In the genomic region with DNA sequence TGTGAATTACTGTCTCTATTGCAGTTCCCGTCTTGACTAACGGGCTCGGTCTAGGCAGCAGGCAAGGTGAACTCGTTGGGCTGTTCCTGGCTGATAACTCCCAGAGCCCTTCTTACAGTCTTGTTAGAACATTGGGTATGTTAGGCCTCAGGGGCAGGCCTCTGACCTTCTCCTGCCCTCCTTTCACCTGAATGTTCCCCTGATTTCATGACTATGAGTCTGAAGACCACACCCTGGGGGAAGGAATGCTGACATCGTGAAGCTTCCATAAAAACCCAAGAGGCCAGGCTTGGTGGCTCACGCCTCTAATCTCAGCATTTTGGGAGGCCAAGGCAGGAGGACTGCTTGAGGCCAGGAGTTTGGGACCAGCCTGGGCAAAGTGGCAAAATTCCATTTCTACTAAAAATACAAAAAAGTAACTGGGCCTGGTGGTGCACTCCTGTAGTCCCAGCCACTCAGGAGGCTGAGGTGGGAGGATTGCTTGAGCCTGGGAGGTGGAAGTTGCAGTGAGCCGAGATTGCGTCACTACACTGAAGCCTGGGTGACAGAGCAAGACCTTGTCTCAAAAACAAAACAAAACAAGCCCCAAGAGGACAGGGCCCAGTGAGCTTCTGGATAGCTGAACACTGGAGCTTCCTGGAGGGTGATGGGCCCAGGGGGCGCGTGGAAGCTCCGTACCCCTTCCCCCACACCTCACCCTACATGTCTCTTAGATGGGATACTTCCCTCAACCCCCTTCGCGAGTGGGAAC, we compare ENCODE assay signal across 16 cellular contexts. TPM values are rescaled to one million over a fixed set of nuclear protein-coding genes. Genes with fewer than 3 reads are reported as not detected.
A peak's percentile ranks its signal among the peaks of the same experiment; 100 is the strongest.
DNase-seq lines count a peak whose midpoint lies in the region; ATAC-seq, FAIRE-seq and TF ChIP-seq lines count a peak whose summit lies in the region.
"Had no signal": no experiment of that assay in that cellular context is flagged by ENCODE, and none has a peak within 500 bp of the region (broad histone marks: within the 10 kb centered on the region; RNA-seq: fewer than 3 reads in every experiment).

No MANE protein-coding gene starts in this region.

- no peak overlapping the region for H3K4me3 ChIP-seq in A549
- H3K4me3 ChIP-seq in HEK293 (ENCODE audit: low read depth, low read length), result no peak overlapping the region
- H3K4me3 ChIP-seq in astrocyte (ENCODE audit: insufficient read depth, low read depth, low read length), result no peak overlapping the region
- no peak overlapping the region for H3K4me3 ChIP-seq in mesenchymal stem cell (ENCODE audit: insufficient read depth in 1 of 2, low read depth in 1 of 2, low read length in 2 of 2)

- H3K36me3 Mint-ChIP-seq in astrocyte (ENCODE audit: low read depth, unreplicated experiment), result no peaks in the 10 kb centered on the region
- H3K36me3 Mint-ChIP-seq: brain had no signal

- H3K27me3 ChIP-seq in astrocyte (ENCODE audit: insufficient read depth, low read length) (peaks cover 2% of the 10 kb centered on the region), mesenchymal stem cell (ENCODE audit: control insufficient read depth in 1 of 2, insufficient read depth in 1 of 2, low read length in 2 of 2) (peaks cover 0 to 7% of the 10 kb centered on the region in 2 experiments)

- H3K79me1 ChIP-seq in mesenchymal stem cell (replicated peaks; ENCODE audit: low read length, poor library complexity, severe bottlenecking), result no peaks in the 10 kb centered on the region

- H4K20me1 ChIP-seq in astrocyte (ENCODE audit: insufficient read depth, low read length), result no peaks in the 10 kb centered on the region

- H3K9me3 ChIP-seq in A549 (no peaks in the 10 kb centered on the region), HEK293 (ENCODE audit: control insufficient read depth, insufficient read depth, low read depth, low read length) (no peaks in the 10 kb centered on the region), astrocyte (ENCODE audit: insufficient read depth, low read depth, low read length) (no peaks in the 10 kb centered on the region), mesenchymal stem cell (ENCODE audit: control insufficient read depth, low read length) (peaks cover 3% of the 10 kb centered on the region)

- TF ChIP-seq CTCF in A549 (IDR thresholded peaks at IDR 0.05), result no peak
- no peak for TF ChIP-seq CTCF in HEK293 (tag by site-specific recombination; IDR thresholded peaks at IDR 0.05)
- TF ChIP-seq CTCF in astrocyte (IDR thresholded peaks at IDR 0.05; ENCODE audit: insufficient read depth, low read depth, low read length), result no peak

- H3K4me1 ChIP-seq in A549 (peaks cover 18% of the 10 kb centered on the region), HEK293 (ENCODE audit: control insufficient read depth, insufficient read depth, low read length) (no peaks in the 10 kb centered on the region), astrocyte (ENCODE audit: insufficient read depth, low read length) (peaks cover 7% of the 10 kb centered on the region), mesenchymal stem cell (ENCODE audit: control insufficient read depth, insufficient read depth, low read depth, low read length) (peaks cover 5% of the 10 kb centered on the region)

- H3K18ac ChIP-seq in mesenchymal stem cell (ENCODE audit: low read depth in 1 of 2, low read length in 2 of 2), result peak overlapping the region in 1 of 2 experiments; percentile 10

- no peak for TF ChIP-seq RAD21 in A549 (conservative IDR thresholded peaks at IDR 0.05 in 1 of 2, IDR thresholded peaks at IDR 0.05 in 1 of 2)

- POLR2A ChIA-PET in A549 (lab: Yijun Ruan, JAX), result no interaction called here
- POLR2A ChIA-PET in HEK293 (lab: Yijun Ruan, JAX), result no interaction called here

- H3K36me3 ChIP-seq in HEK293 (ENCODE audit: control insufficient read depth in 2 of 2, insufficient read depth in 1 of 2, low read length in 2 of 2) (no peaks in the 10 kb centered on the region), astrocyte (ENCODE audit: insufficient read depth, low read length) (no peaks in the 10 kb centered on the region), mesenchymal stem cell (ENCODE audit: control insufficient read depth in 1 of 2, insufficient read depth in 2 of 2, low read depth in 1 of 2, low read length in 2 of 2) (no peaks in the 10 kb centered on the region)

- H2BK15ac ChIP-seq in mesenchymal stem cell (ENCODE audit: low read depth, poor library complexity, severe bottlenecking), result peak overlapping the region; percentile 44

- H3K4ac ChIP-seq in mesenchymal stem cell (ENCODE audit: low read depth in 1 of 2, low read length in 2 of 2), result no peak overlapping the region

- no peak for TF ChIP-seq EP300 in A549 (IDR thresholded peaks at IDR 0.05)

- no peak overlapping the region for H3K4me3 Mint-ChIP-seq in astrocyte (ENCODE audit: unreplicated experiment)
- H3K4me3 Mint-ChIP-seq: activated B cell treated with CpG ODN at 0.5 μM for 24 hours, brain had no signal

- H2BK120ac ChIP-seq in mesenchymal stem cell (ENCODE audit: low read depth, low read length), result no peak overlapping the region

- H2AFZ ChIP-seq in astrocyte (ENCODE audit: low read depth, low read length) (peak overlapping the region; percentile 57), mesenchymal stem cell (ENCODE audit: low read depth, low read length) (no peak overlapping the region)

- H3K79me2 ChIP-seq in astrocyte (ENCODE audit: insufficient read depth, low read length), result no peaks in the 10 kb centered on the region

- peak in 1 of 2 experiments; percentile 46 for DNase-seq in A549 (ENCODE audit: low read depth in 1 of 2, low spot score in 1 of 2)
- DNase-seq in astrocyte (ENCODE audit: low read depth), result no peak
- DNase-seq in mesenchymal stem cell, result no peak
- no peak for DNase-seq in pons (ENCODE audit: low spot score)
- no peak for DNase-seq in A172 (ENCODE audit: low spot score)
- DNase-seq in DMS79 treated with DMSO at 0.1 percent for 48 hours (lab: John Stamatoyannopoulos, UW), result no peak
- DNase-seq: activated B cell treated with CpG ODN at 0.5 μM for 24 hours; activated T-cell treated with anti-CD3 and anti-CD28 coated beads, Interleukin-2, amount 50 U/mL, for 48 hours had no signal

- H3K4me2 ChIP-seq in A549, result peak overlapping the region; percentile 26; the same call in 2 of the 3 replicates
- H3K4me2 ChIP-seq in astrocyte (ENCODE audit: low read length), result peak overlapping the region; percentile 8
- no peak overlapping the region for H3K4me2 ChIP-seq in mesenchymal stem cell (ENCODE audit: low read length, poor library complexity, severe bottlenecking)
- H3K4me2 ChIP-seq: KMS-11 had no signal

- 90% methylated on average over 13 of the region's 13 CpGs for WGBS in A549 (ENCODE audit: missing lambda C conversion rate)
- 84% methylated on average over 9 of the region's 13 CpGs for WGBS in mesenchymal stem cell

- H2BK12ac ChIP-seq in mesenchymal stem cell (ENCODE audit: low read length in 2 of 2), result peak overlapping the region in 1 of 2 experiments; percentile 17

- H3K27ac ChIP-seq in A549 (peak overlapping the region; percentile 59 to 79), HEK293 (ENCODE audit: extremely low read depth, low read depth, low read length) (no peak overlapping the region), astrocyte (ENCODE audit: low read depth, low read length) (peak overlapping the region; percentile 16), mesenchymal stem cell (ENCODE audit: low read length, poor library complexity, severe bottlenecking) (no peak overlapping the region)
- H3K27ac ChIP-seq: epithelial cell of prostate, KMS-11 had no signal

- CTCF ChIA-PET in A549 (lab: Yijun Ruan, JAX), result interaction anchor here (0.9 to 2.6 kb wide), 5 partner anchors 14 to 138 kb away, joined by 3 to 12 read pairs (median 4); no protein-coding TSS in a partner anchor
- CTCF ChIA-PET in HEK293 (lab: Yijun Ruan, JAX), result interaction anchor here (0.6 kb wide), 1 partner anchor 32 kb away, joined by 3 read pairs; no protein-coding TSS in a partner anchor

- TF ChIP-seq POLR2A in A549 (IDR thresholded peaks at IDR 0.05; ENCODE audit: low read length), result no peak

- ATAC-seq in A549 (no peak; a peak in 1 of 6 replicates), GM19035 (IDR thresholded peaks at IDR 0.05; ENCODE audit: unreplicated experiment) (no peak)

- no peak overlapping the region for H3K23ac ChIP-seq in mesenchymal stem cell (ENCODE audit: low read length in 2 of 2)

- no peak overlapping the region for H3K14ac ChIP-seq in mesenchymal stem cell (ENCODE audit: low read length in 2 of 2)

- H3K9me3 Mint-ChIP-seq in astrocyte (ENCODE audit: unreplicated experiment), result no peaks in the 10 kb centered on the region
- H3K9me3 Mint-ChIP-seq: activated B cell treated with CpG ODN at 0.5 μM for 24 hours had no signal

- H4K91ac ChIP-seq in mesenchymal stem cell (ENCODE audit: low read length), result peak overlapping the region; percentile 23

- no peaks in the 10 kb centered on the region for H3K4me1 Mint-ChIP-seq in astrocyte (ENCODE audit: low read depth, unreplicated experiment)

- no peak overlapping the region for H2AK5ac ChIP-seq in mesenchymal stem cell (ENCODE audit: low read length, severe bottlenecking)

- peak overlapping the region; percentile 1 for H4K8ac ChIP-seq in mesenchymal stem cell (ENCODE audit: low read length)

- no peaks in the 10 kb centered on the region for H3K27me3 Mint-ChIP-seq in astrocyte (ENCODE audit: low read depth, unreplicated experiment)
- H3K27me3 Mint-ChIP-seq: activated B cell treated with CpG ODN at 0.5 μM for 24 hours had no signal

- H3K27ac Mint-ChIP-seq in astrocyte (ENCODE audit: unreplicated experiment), result peak overlapping the region; percentile 91
- H3K27ac Mint-ChIP-seq: activated B cell treated with CpG ODN at 0.5 μM for 24 hours had no signal

- no peak for FAIRE-seq in A549 (lab: Jason Lieb, UNC)
- no peak for FAIRE-seq in astrocyte (lab: Jason Lieb, UNC)

- H2BK5ac ChIP-seq in mesenchymal stem cell (ENCODE audit: low read depth, low read length, poor library complexity, severe bottlenecking), result no peak overlapping the region

- H3K9ac ChIP-seq in astrocyte (ENCODE audit: low read length) (no peak overlapping the region), mesenchymal stem cell (ENCODE audit: low read length) (peak overlapping the region; percentile 72)
- H3K9ac ChIP-seq: KMS-11 had no signal

RNA-seq across cellular contexts. Expression of a gene that starts 47.8 kb away (rescaled TPM):
- polyA plus RNA-seq in A549 (2011; rRNA removed), result 0.04 TPM in 1 of 2 replicates, not detected in the other
- 0.01 TPM in 1 of 2 replicates, not detected in the other for polyA plus RNA-seq in A549 (2012; cell fraction: cytosol; rRNA removed)
- not detected in 2 replicates for polyA plus RNA-seq in A549 (2012; cell fraction: nucleus; rRNA removed)
- polyA plus RNA-seq in A549 (2017; fragmentation: RNase III; extraction: RNeasy Plus Mini Kit Qiagen cat#74134 plus additional on column Dnase treatment), result 0.04 TPM in 1 of 3 replicates, not detected in the others
- polyA minus RNA-seq in A549 (2011; rRNA and poly(A)+ RNA removed), result not detected in 2 replicates
- total RNA-seq in astrocyte, result not detected in 2 replicates
- not detected for polyA plus RNA-seq in mesenchymal stem cell (2013, experiment 1 of 2)
- not detected for polyA plus RNA-seq in mesenchymal stem cell (2013, experiment 2 of 2)
- total RNA-seq in A172 (2014; rRNA removed; shearing (Covaris generic)), result not detected in 2 replicates
- total RNA-seq: activated B cell treated with CpG ODN at 0.5 μM for 24 hours, myocyte, RPMI7951, urinary bladder had no signal
- polyA plus RNA-seq: urinary bladder had no signal

Comparison
In these comparisons a context has a peak if more than half of its experiments do, and no peak if none do; other contexts are left out.
1. H3K27ac ChIP-seq: peak in A549 (2 of 2) and astrocyte (single experiment); none in HEK293 (single experiment) and mesenchymal stem cell (single experiment).